ENCODE assay signal across 8 cellular contexts in genomic region chr7:91940171-91940570, GRCh38. TPM values are rescaled to one million over a fixed set of nuclear protein-coding genes. Genes with fewer than 3 reads are reported as not detected.
DNase-seq lines count a peak whose midpoint lies in the region; ATAC-seq and TF ChIP-seq lines count a peak whose summit lies in the region.

No MANE protein-coding gene starts in this region.

- peak; percentile 22 for ATAC-seq in GM18858 (IDR thresholded peaks at IDR 0.05; ENCODE audit: unreplicated experiment)
- peak; percentile 20 for ATAC-seq in HG03520 (IDR thresholded peaks at IDR 0.05; ENCODE audit: unreplicated experiment)

- intact Hi-C loops in mammary epithelial cell (cut with micrococcal nuclease), result loop anchor here (5.0 to 10.0 kb wide), 3 partner anchors 107 to 505 kb away; partner anchors contain the start of genes CYP51A1 and GATAD1

- peak overlapping the region; percentile 92 for H3K27ac ChIP-seq in SJCRH30
- peak overlapping the region; percentile 81 for H3K27ac ChIP-seq in mammary epithelial cell (ENCODE audit: insufficient read depth, low read depth, low read length)

- 3% methylated on average over 8 of the region's 12 CpGs for WGBS in mammary epithelial cell (ENCODE audit: low coverage, missing lambda C conversion rate)

- H2AFZ ChIP-seq in mammary epithelial cell (ENCODE audit: low read depth, low read length), result peak overlapping the region; percentile 92

- no peaks in the 10 kb centered on the region for H4K20me1 ChIP-seq in mammary epithelial cell (ENCODE audit: insufficient read depth, low read length)

- H3K4me3 ChIP-seq in SJCRH30 (peak overlapping the region; percentile 94), mammary epithelial cell (replicated peaks in 1 of 3; ENCODE audit: insufficient read depth in 1 of 3, low read depth in 2 of 3, low read length in 3 of 3) (peak overlapping the region; percentile 80 to 95 (median 91))

- no peaks in the 10 kb centered on the region for H3K27me3 ChIP-seq in SJCRH30
- H3K27me3 ChIP-seq in mammary epithelial cell (ENCODE audit: insufficient read depth, low read length), result no peaks in the 10 kb centered on the region

- peak; percentile 43 to 49 for DNase-seq in AML-193 (lab: John Stamatoyannopoulos, UW)
- DNase-seq in SJCRH30, result peak; percentile 41 to 69
- no peak for DNase-seq in mammary epithelial cell
- peak; percentile 63 for DNase-seq in islet precursor cell
- peak; percentile 42 for DNase-seq in stimulated activated CD4-positive, alpha-beta T cell treated with anti-CD3 and anti-CD28 coated beads, Interleukin-15, amount 100 ng/mL, for 24 hours
- DNase-seq in H4 (ENCODE audit: low spot score), result no peak

- CTCF ChIA-PET in mammary epithelial cell (lab: Charles Lee; ENCODE audit: low non-redundant PET), result no interaction called here

- TSS peak; percentile 85 for BruUV-seq in mammary epithelial cell (replicated peaks; lab: Mats Ljungman, UMichigan)

- TF ChIP-seq CTCF in mammary epithelial cell (conservative IDR thresholded peaks at IDR 0.05 in 1 of 2, IDR thresholded peaks at IDR 0.05 in 1 of 2; ENCODE audit: extremely low read depth in 1 of 2, insufficient read depth in 1 of 2, low read depth in 1 of 2, low read length in 2 of 2), result no peak

- dilution Hi-C loops in mammary epithelial cell (cut with HindIII; ENCODE audit: low sequenced_read_pairs), result no loop called here

- peaks cover 11% of the 10 kb centered on the region for H3K4me1 ChIP-seq in SJCRH30
- H3K4me1 ChIP-seq in mammary epithelial cell (ENCODE audit: insufficient read depth, low read length), result peaks cover 6% of the 10 kb centered on the region

- in situ Hi-C loops in mammary epithelial cell (cut with MboI; ENCODE audit: low sequenced_read_pairs in 2 of 2), result no loop called here

- no peaks in the 10 kb centered on the region for H3K9me3 ChIP-seq in SJCRH30 (replicated peaks)
- no peaks in the 10 kb centered on the region for H3K9me3 ChIP-seq in mammary epithelial cell (replicated peaks; ENCODE audit: insufficient read depth, low read length)

- H3K79me2 ChIP-seq in mammary epithelial cell (ENCODE audit: insufficient read depth, low read length), result peaks cover 41% of the 10 kb centered on the region

- H3K9ac ChIP-seq in mammary epithelial cell (ENCODE audit: insufficient read depth, low read length), result peak overlapping the region; percentile 65

- H3K36me3 ChIP-seq in SJCRH30 (no peaks in the 10 kb centered on the region), mammary epithelial cell (ENCODE audit: insufficient read depth, low read length) (no peaks in the 10 kb centered on the region)

- H3K4me2 ChIP-seq in mammary epithelial cell (ENCODE audit: insufficient read depth, low read depth, low read length), result peak overlapping the region; percentile 73

RNA-seq across cellular contexts. Expression of gene AKAP9, which starts 0.5 kb away (rescaled TPM):
- 49.8 and 69.9 TPM in 2 replicates for total RNA-seq in SJCRH30 (2014; rRNA removed; shearing (Covaris generic))
- 10 to 100 TPM; 34.8 to 42.1 TPM for total RNA-seq in mammary epithelial cell
- polyA plus RNA-seq in mammary epithelial cell, result 7.1 TPM
- polyA minus RNA-seq in mammary epithelial cell, result 17.8 TPM
- total RNA-seq in H4 (2014; rRNA removed; shearing (Covaris generic)), result 15.8 and 17.3 TPM in 2 replicates

RNA-seq across cellular contexts. Expression of gene MTERF1, which starts 59.7 kb away (rescaled TPM):
- 19.9 and 24.2 TPM in 2 replicates for total RNA-seq in SJCRH30 (2014; rRNA removed; shearing (Covaris generic))
- total RNA-seq in mammary epithelial cell, result 10 to 100 TPM; 11.1 to 16.5 TPM
- polyA plus RNA-seq in mammary epithelial cell, result 5.3 TPM
- polyA minus RNA-seq in mammary epithelial cell, result 30.5 TPM
- 15.4 and 18.5 TPM in 2 replicates for total RNA-seq in H4 (2014; rRNA removed; shearing (Covaris generic))

Comparison
In these comparisons a context has a peak if more than half of its experiments do, and no peak if none do; other contexts are left out.
1. DNase-seq: peak in AML-193 (2 of 2), SJCRH30 (2 of 2), islet precursor cell (single experiment) and stimulated activated CD4-positive, alpha-beta T cell treated with anti-CD3 and anti-CD28 coated beads, Interleukin-15, amount 100 ng/mL, for 24 hours (single experiment); none in mammary epithelial cell (single experiment) and H4 (single experiment).